Comparison of ENCODE assay signal across 9 cellular contexts in the genomic region with DNA sequence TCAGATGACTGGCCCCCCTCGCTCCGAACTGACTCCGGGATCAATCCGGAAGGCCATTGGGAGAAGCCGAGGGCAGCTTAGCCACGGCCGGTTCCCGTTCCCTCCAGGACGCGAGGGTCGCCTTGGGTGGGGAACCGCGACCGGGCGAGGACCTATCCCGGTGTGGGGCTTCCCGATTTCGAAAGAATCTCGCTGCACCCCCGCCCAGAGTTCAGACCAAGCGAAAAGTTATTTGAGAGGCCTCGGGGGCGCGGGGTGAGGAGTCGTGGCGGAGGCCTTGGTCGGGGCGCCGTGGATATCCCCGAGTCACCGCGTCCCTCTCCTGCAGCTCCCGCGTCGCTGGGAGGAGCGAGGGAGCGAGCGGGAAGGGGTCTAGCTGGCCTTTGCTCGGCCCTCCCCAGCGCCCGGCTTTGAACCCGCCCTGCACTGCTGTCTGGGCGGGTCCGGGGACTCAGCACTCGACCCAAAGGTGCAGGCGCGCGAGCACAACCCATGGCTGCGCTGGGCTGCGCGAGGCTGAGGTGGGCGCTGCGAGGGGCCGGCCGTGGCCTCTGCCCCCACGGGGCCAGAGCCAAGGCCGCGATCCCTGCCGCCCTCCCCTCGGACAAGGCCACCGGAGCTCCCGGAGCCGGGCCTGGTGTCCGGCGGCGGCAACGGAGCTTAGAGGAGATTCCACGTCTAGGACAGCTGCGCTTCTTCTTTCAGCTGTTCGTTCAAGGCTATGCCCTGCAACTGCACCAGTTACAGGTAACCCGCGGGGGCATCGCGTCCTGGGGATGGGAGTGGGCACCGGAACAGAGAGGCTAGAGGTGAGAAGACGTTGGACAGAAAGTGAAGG. TPM values are rescaled to one million over a fixed set of nuclear protein-coding genes. Genes with fewer than 3 reads are reported as not detected.
DNase-seq lines count a peak whose midpoint lies in the region; ATAC-seq and TF ChIP-seq lines count a peak whose summit lies in the region.
"Had no signal": no experiment of that assay in that cellular context is flagged by ENCODE, and none has a peak within 500 bp of the region (broad histone marks: within the 10 kb centered on the region; RNA-seq: fewer than 3 reads in every experiment).

Gene CYP27A1 (plus strand): TSS at position 457 of the 838 bp plus-strand sequence. CDS start 36 bp downstream, at position 493.

- WGBS in hepatocyte (ENCODE audit: low lambda C conversion rate, missing lambda C conversion rate): 2% methylated on average over 75 of the region's 76 CpGs
- WGBS in psoas muscle, 3 donors: 0 to 1% (median 0%) methylated on average over 64 to 76 of the region's 76 CpGs

- no peak for TF ChIP-seq POLR2A in GM18505 (IDR thresholded peaks at IDR 0.05; ENCODE audit: borderline replicate concordance, extremely low read depth, insufficient read depth, insufficient read length)

- peak within 1 kb of the TSS; percentile 71 for H3K4me3 ChIP-seq in hepatocyte
- peak within 1 kb of the TSS; percentile 74 for H3K4me3 ChIP-seq in psoas muscle
- no peak within 1 kb of the TSS for H3K4me3 ChIP-seq in Karpas-422 (ENCODE audit: low read length)
- H3K4me3 ChIP-seq: SK-N-MC had no signal

- H3K27ac ChIP-seq in hepatocyte: peak within 1 kb of the TSS; percentile 96
- H3K27ac ChIP-seq in psoas muscle: peak within 1 kb of the TSS; percentile 78
- H3K27ac ChIP-seq in Karpas-422 (ENCODE audit: low read length): no peak within 1 kb of the TSS
- H3K27ac ChIP-seq: SK-N-MC had no signal

- no peak within 1 kb of the TSS for H3K9ac ChIP-seq in Karpas-422 (ENCODE audit: low read length)

- H2AFZ ChIP-seq in hepatocyte (peak within 1 kb of the TSS; percentile 42), Karpas-422 (ENCODE audit: low read length) (no peak within 1 kb of the TSS)

- peak within 1 kb of the TSS; percentile 85 for H3K4me2 ChIP-seq in hepatocyte
- H3K4me2 ChIP-seq in Karpas-422 (ENCODE audit: low read depth, low read length, poor library complexity, severe bottlenecking): no peak within 1 kb of the TSS

- H3K9me2 ChIP-seq in hepatocyte (replicated peaks; ENCODE audit: insufficient read depth): no peaks in the 10 kb centered on the region
- no peaks in the 10 kb centered on the region for H3K9me2 ChIP-seq in Karpas-422 (replicated peaks; ENCODE audit: insufficient read depth, low read length)

- peak; percentile 83 to 87 (median 85) for ATAC-seq in psoas muscle
- no peak for ATAC-seq in GM18505 (IDR thresholded peaks at IDR 0.05; ENCODE audit: unreplicated experiment)

- no peaks in the 10 kb centered on the region for H3K27me3 ChIP-seq in hepatocyte
- peaks cover 0 to 2% (median 0%) of the 10 kb centered on the region in 3 donors for H3K27me3 ChIP-seq in psoas muscle (ENCODE audit: insufficient read depth in 3 of 3, low read length in 2 of 3)
- no peaks in the 10 kb centered on the region for H3K27me3 ChIP-seq in Karpas-422 (ENCODE audit: low read length)

- H3K36me3 ChIP-seq in hepatocyte (replicated peaks; ENCODE audit: insufficient read depth, low read depth) (no peaks in the 10 kb centered on the region), psoas muscle (ENCODE audit: insufficient read depth in 1 of 2, low read depth in 1 of 2) (no peaks in the 10 kb centered on the region), Karpas-422 (ENCODE audit: insufficient read depth, low read length) (no peaks in the 10 kb centered on the region)

- intact Hi-C loops in psoas muscle (cut with DNase I): loop anchor here in 1 of 2 donors (5.0 kb wide), 2 partner anchors 50 to 70 kb away; partner anchors contain the start of genes PRKAG3 and TTLL4

- TF ChIP-seq CTCF in hepatocyte (IDR thresholded peaks at IDR 0.05; ENCODE audit: poor library complexity) (no peak), psoas muscle (IDR thresholded peaks at IDR 0.05) (no peak)

- DNase-seq in NCI-H1417 (lab: John Stamatoyannopoulos, UW) (peak in 2 of 3 experiments; percentile 57 to 58), NCI-H1417 treated with DMSO at 0.1 percent for 48 hours (lab: John Stamatoyannopoulos, UW) (no peak), anterior cingulate cortex (lab: John Stamatoyannopoulos, UW) (peak in 46 of 58 donors; percentile 5 to 80 (median 53)), hepatocyte (ENCODE audit: low spot score) (peak; percentile 79), psoas muscle (peak; percentile 61 to 78), Karpas-422 (no peak)
- no peak for DNase-seq in activated CD4-positive, alpha-beta T cell treated with anti-CD3 and anti-CD28 coated beads, Interleukin-2, amount 50 U/mL, for 4 hours

- H3K79me2 ChIP-seq in hepatocyte: peaks cover 42% of the 10 kb centered on the region
- no peaks in the 10 kb centered on the region for H3K79me2 ChIP-seq in Karpas-422 (ENCODE audit: low read length)

- H4K20me1 ChIP-seq in hepatocyte (ENCODE audit: insufficient read depth, poor library complexity, severe bottlenecking) (peaks cover 3% of the 10 kb centered on the region), Karpas-422 (ENCODE audit: insufficient read depth, low read depth, low read length) (no peaks in the 10 kb centered on the region)

- H3K9me3 ChIP-seq in hepatocyte (ENCODE audit: low read depth): no peaks in the 10 kb centered on the region
- H3K9me3 ChIP-seq in psoas muscle: no peaks in the 10 kb centered on the region
- H3K9me3 ChIP-seq in Karpas-422 (ENCODE audit: low read length): no peaks in the 10 kb centered on the region

- H3K4me1 ChIP-seq in hepatocyte (ENCODE audit: insufficient read depth) (peaks cover 30% of the 10 kb centered on the region), psoas muscle (peaks cover 26% of the 10 kb centered on the region), Karpas-422 (ENCODE audit: low read length) (no peaks in the 10 kb centered on the region)

RNA-seq across cellular contexts. Expression of gene CYP27A1, which starts in this region (rescaled TPM):
- total RNA-seq in hepatocyte: 34.5 and 38.8 TPM in 2 replicates
- 35.9 and 44.8 TPM in 2 replicates for polyA plus RNA-seq in hepatocyte
- total RNA-seq in psoas muscle: 10 to 100 TPM; 23.4 to 48.4 (median 45.9) TPM
- polyA plus RNA-seq in psoas muscle: 10 to 100 TPM in 2 of 3 donors, 1 to 10 TPM in 1; 9.3 to 32.0 (median 18.4) TPM
- 0.29 TPM in 1 of 2 replicates, not detected in the other for total RNA-seq in Karpas-422 (2014; rRNA removed; shearing (Covaris generic); ENCODE audit: low replicate concordance)

Comparison
In these comparisons a context has a peak if more than half of its experiments do, and no peak if none do; other contexts are left out.
1. RNA of gene CYP27A1 (total RNA-seq): 23.4 to 48.4 TPM in psoas muscle and 34.5 to 38.8 TPM in hepatocyte; 0.29 TPM in Karpas-422; every median in the first group is over 10 times any median in the second.
2. DNase-seq: peak in NCI-H1417 (2 of 3), anterior cingulate cortex (46 of 58), hepatocyte (single experiment) and psoas muscle (2 of 2); none in NCI-H1417 treated with DMSO at 0.1 percent for 48 hours (single experiment), activated CD4-positive, alpha-beta T cell treated with anti-CD3 and anti-CD28 coated beads, Interleukin-2, amount 50 U/mL, for 4 hours (0 of 2) and Karpas-422 (single experiment).